In the genomic region with DNA sequence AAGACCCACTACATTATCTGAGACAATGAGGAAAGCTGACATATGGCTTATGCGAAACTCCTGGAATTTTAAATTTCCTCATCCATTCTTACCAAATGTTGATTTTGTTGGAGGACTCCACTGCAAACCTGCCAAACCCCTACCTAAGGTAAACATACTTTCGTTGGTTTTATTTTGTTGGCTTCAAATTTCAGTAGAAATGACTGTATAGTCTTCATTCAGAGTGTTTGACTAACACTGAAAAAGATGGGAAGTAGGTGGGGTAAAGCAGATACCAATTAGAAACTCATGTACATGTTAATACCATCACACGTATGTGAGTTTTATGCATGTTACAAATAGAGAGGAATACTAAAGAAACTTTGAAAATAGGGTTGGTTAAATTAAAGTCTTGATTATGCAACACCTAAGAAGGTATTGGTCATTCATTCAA, we compare ENCODE assay signal across 8 cellular contexts. TPM values are rescaled to one million over a fixed set of nuclear protein-coding genes. Genes with fewer than 3 reads are reported as not detected.
"Had no signal": no experiment of that assay in that cellular context is flagged by ENCODE, and none has a peak within 500 bp of the region (broad histone marks: within the 10 kb centered on the region; RNA-seq: fewer than 3 reads in every experiment).

No MANE protein-coding gene starts in this region.

RNA-seq across cellular contexts. Expression of a gene that starts 2.3 kb away (rescaled TPM):
- total RNA-seq: M059J, OCI-LY7, PC-9, Peyer's patch, Right ventricle myocardium inferior, RPMI7951, SJCRH30, T-helper 17 cell had no signal
